Comparison of ENCODE assay signal across 18 cellular contexts in genomic region chr19:5253403-5254110, GRCh38.
A peak's percentile ranks its signal among the peaks of the same experiment; 100 is the strongest.
DNase-seq lines count a peak whose midpoint lies in the region; ATAC-seq and TF ChIP-seq lines count a peak whose summit lies in the region.
"Had no signal": no experiment of that assay in that cellular context is flagged by ENCODE, and none has a peak within 500 bp of the region (broad histone marks: within the 10 kb centered on the region; RNA-seq: fewer than 3 reads in every experiment).

No MANE protein-coding gene starts in this region.

- no peak overlapping the region for H3K4me3 Mint-ChIP-seq in HFFc6
- H3K4me3 Mint-ChIP-seq: activated B cell treated with CpG ODN at 0.5 μM for 24 hours; activated naive CD8-positive, alpha-beta T cell treated with anti-CD3 and anti-CD28 coated beads, Interleukin-2, amount 50 U/mL, for 24 hours had no signal

- H3K36me3 ChIP-seq in GM23248 (ENCODE audit: low read depth) (peaks cover 34% of the 10 kb centered on the region), adipocyte (ENCODE audit: control insufficient read depth, insufficient read depth, low read length, severe bottlenecking) (peaks cover 56% of the 10 kb centered on the region), gastroesophageal sphincter (peaks cover 0 to 62% of the 10 kb centered on the region in 2 donors)

- peak; percentile 58 for ATAC-seq in gastroesophageal sphincter
- ATAC-seq in sciatic nerve: peak; percentile 58
- no peak for ATAC-seq in HG03565 (IDR thresholded peaks at IDR 0.05; ENCODE audit: unreplicated experiment)
- ATAC-seq: activated naive CD8-positive, alpha-beta T cell treated with anti-CD3 and anti-CD28 coated beads, Interleukin-2, amount 50 U/mL, for 24 hours had no signal

- H3K4me3 ChIP-seq in GM23248 (no peak overlapping the region), adipocyte (ENCODE audit: low read length) (no peak overlapping the region), gastroesophageal sphincter (no peak overlapping the region)
- H3K4me3 ChIP-seq: tibial nerve had no signal

- 0 out of 2 replicates have a peak overlapping the region, but pooled peaks have one; percentile 8 for H3K9ac ChIP-seq in GM23248
- H3K9ac ChIP-seq in adipocyte (ENCODE audit: low read length): peak overlapping the region; percentile 7
- H3K9ac ChIP-seq: parathyroid adenoma had no signal

- H3K27me3 Mint-ChIP-seq in HFFc6 (ENCODE audit: insufficient read depth): peaks cover 1% of the 10 kb centered on the region; the same call in 1 of the 2 replicates
- H3K27me3 Mint-ChIP-seq: activated B cell treated with CpG ODN at 0.5 μM for 24 hours had no signal

- no peak for TF ChIP-seq EP300 in gastroesophageal sphincter (IDR thresholded peaks at IDR 0.05)

- H3K9me2 ChIP-seq in GM23248 (ENCODE audit: insufficient read depth): no peaks in the 10 kb centered on the region

- H3K79me2 ChIP-seq in GM23248 (ENCODE audit: insufficient read depth): no peaks in the 10 kb centered on the region

- TF ChIP-seq POLR2A in gastroesophageal sphincter (IDR thresholded peaks at IDR 0.05): no peak

- no peak overlapping the region for H3K27ac Mint-ChIP-seq in HFFc6
- H3K27ac Mint-ChIP-seq: activated B cell treated with CpG ODN at 0.5 μM for 24 hours; activated naive CD8-positive, alpha-beta T cell treated with anti-CD3 and anti-CD28 coated beads, Interleukin-2, amount 50 U/mL, for 24 hours had no signal

- no peaks in the 10 kb centered on the region for H3K27me3 ChIP-seq in GM23248 (replicated peaks; ENCODE audit: insufficient read depth)
- H3K27me3 ChIP-seq in adipocyte (replicated peaks; ENCODE audit: control insufficient read depth, insufficient read depth, low read length): no peaks in the 10 kb centered on the region
- no peaks in the 10 kb centered on the region for H3K27me3 ChIP-seq in gastroesophageal sphincter
- H3K27me3 ChIP-seq: tibial nerve had no signal

- peaks cover 48% of the 10 kb centered on the region for H3K36me3 Mint-ChIP-seq in HFFc6 (ENCODE audit: low read depth)

- H3K9me3 Mint-ChIP-seq in HFFc6: peaks cover 24% of the 10 kb centered on the region

- H3K27ac ChIP-seq in GM23248 (no peak overlapping the region), gastroesophageal sphincter (peak overlapping the region in 3 of 4 donors; percentile 17 to 46 (median 32))
- H3K27ac ChIP-seq: parathyroid adenoma, RWPE1, tibial nerve had no signal

- H3F3A ChIP-seq in GM23248 (ENCODE audit: insufficient read depth): peaks cover 11% of the 10 kb centered on the region

- WGBS in GM23248 (ENCODE audit: low coverage in 1 of 2, low lambda C conversion rate in 2 of 2, missing lambda C conversion rate in 2 of 2), 2 experiments: 47 to 53% methylated on average over 3 of the region's 3 CpGs
- 47 to 51% methylated on average over 2 to 3 of the region's 3 CpGs for WGBS in gastroesophageal sphincter (ENCODE audit: low coverage in 1 of 2), 2 donors

- no peaks in the 10 kb centered on the region for H4K20me1 ChIP-seq in GM23248 (ENCODE audit: insufficient read depth)

- no peak for TF ChIP-seq CTCF in gastroesophageal sphincter (IDR thresholded peaks at IDR 0.05)
- TF ChIP-seq CTCF in HFFc6 (IDR thresholded peaks at IDR 0.05): no peak

- H3K4me1 ChIP-seq in GM23248 (ENCODE audit: insufficient read depth) (0 out of 2 replicates have a peak, but pooled peaks cover 8% of the 10 kb centered on the region), adipocyte (ENCODE audit: control insufficient read depth, insufficient read depth, low read length) (peaks cover 10% of the 10 kb centered on the region), gastroesophageal sphincter (peaks cover 0 to 14% (median 0%) of the 10 kb centered on the region in 3 donors)
- H3K4me1 ChIP-seq: parathyroid adenoma, tibial nerve had no signal

- in situ Hi-C loops in GM23248 (cut with MboI): no loop called here

- intact Hi-C loops in sciatic nerve (cut with DNase I): no loop called here

- DNase-seq in GM23248 (peak; percentile 76), adipocyte (ENCODE audit: low read depth) (no peak), sciatic nerve (ENCODE audit: low spot score) (no peak), HFFc6 (no peak)
- no peak for DNase-seq in stimulated activated CD4-positive, alpha-beta T cell treated with anti-CD3 and anti-CD28 coated beads, Interleukin-4, amount 100 ng/mL, for 4 hours
- no peak for DNase-seq in activated T-cell treated with anti-CD3 and anti-CD28 coated beads, Interleukin-2, amount 50 U/mL, for 1 hour
- DNase-seq: activated B cell treated with CpG ODN at 0.5 μM for 24 hours; activated CD8-positive, alpha-beta memory T cell treated with anti-CD3 and anti-CD28 coated beads for 24 hours; activated naive CD8-positive, alpha-beta T cell treated with anti-CD3 and anti-CD28 coated beads, Interleukin-2, amount 50 U/mL, for 24 hours; foreskin melanocyte; GDM1; KG1; NCI-H1417 had no signal

- no peaks in the 10 kb centered on the region for H3K9me3 ChIP-seq in GM23248 (ENCODE audit: low read depth)
- H3K9me3 ChIP-seq in adipocyte (ENCODE audit: control insufficient read depth, low read length): peaks cover 15% of the 10 kb centered on the region
- H3K9me3 ChIP-seq in gastroesophageal sphincter: peaks cover 0 to 32% (median 2%) of the 10 kb centered on the region in 3 donors

- H3K4me1 Mint-ChIP-seq in HFFc6 (ENCODE audit: low read depth): no peaks in the 10 kb centered on the region
- H3K4me1 Mint-ChIP-seq: activated B cell treated with CpG ODN at 0.5 μM for 24 hours; activated naive CD8-positive, alpha-beta T cell treated with anti-CD3 and anti-CD28 coated beads, Interleukin-2, amount 50 U/mL, for 24 hours had no signal

- no peak overlapping the region for H2AFZ ChIP-seq in GM23248
- H2AFZ ChIP-seq: parathyroid adenoma had no signal

- no peak overlapping the region for H3K4me2 ChIP-seq in GM23248 (ENCODE audit: unreplicated experiment)
